In the genomic region with DNA sequence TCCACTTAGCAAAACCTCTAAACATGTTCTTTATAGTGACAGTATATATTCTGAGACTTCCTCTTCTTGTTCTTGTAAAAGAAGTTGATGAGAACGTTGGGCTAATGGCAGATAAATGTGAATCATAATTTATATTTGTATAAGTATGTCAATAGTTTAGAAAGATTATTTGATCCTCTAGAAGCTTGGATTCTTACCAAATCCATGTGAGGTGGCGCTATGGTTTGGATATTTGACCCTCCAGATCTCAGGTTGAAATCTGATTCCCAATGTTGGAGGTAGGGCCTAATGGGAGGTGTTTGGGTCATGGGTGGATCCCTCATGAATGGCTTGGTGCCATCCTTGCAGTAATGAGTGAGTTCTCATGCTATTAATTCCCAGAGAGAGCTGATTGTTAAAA, we compare ENCODE assay signal across 22 cellular contexts. TPM values are rescaled to one million over a fixed set of nuclear protein-coding genes. Genes with fewer than 3 reads are reported as not detected.
"Had no signal": no experiment of that assay in that cellular context is flagged by ENCODE, and none has a peak within 500 bp of the region (broad histone marks: within the 10 kb centered on the region; RNA-seq: fewer than 3 reads in every experiment).

No MANE protein-coding gene starts in this region.

- FAIRE-seq: small intestine had no signal

- DNase-seq: cortex of kidney; dorsolateral prefrontal cortex; effector CD8-positive, alpha-beta T cell; head of caudate nucleus; left colon; mucosa of descending colon; naive thymus-derived CD8-positive, alpha-beta T cell; posterior cingulate gyrus; small intestine; stimulated activated CD4-positive, alpha-beta T cell treated with anti-CD3 and anti-CD28 coated beads, Interleukin-12 subunit alpha, Interleukin-12 subunit beta, amount 100 ng/mL, for 4 hours; stimulated activated naive CD4-positive, alpha-beta T cell; stomach; substantia nigra; transverse colon had no signal

- H3K9me3 ChIP-seq: mucosa of descending colon, neutrophil, stomach, thoracic aorta, transverse colon had no signal

- H3K4me3 ChIP-seq: dorsolateral prefrontal cortex, hepatocyte, mucosa of descending colon, stomach, thoracic aorta, transverse colon had no signal

- H3K4me1 ChIP-seq: stomach, transverse colon had no signal

- H3K27me3 ChIP-seq: dorsolateral prefrontal cortex, hepatocyte, neutrophil, stomach, transverse colon had no signal

- H3K79me2 ChIP-seq: hepatocyte had no signal

- ATAC-seq: left colon; mucosa of descending colon; naive thymus-derived CD8-positive, alpha-beta T cell had no signal

- H3K27ac ChIP-seq: dorsolateral prefrontal cortex, hepatocyte, neutrophil, stomach, thoracic aorta, transverse colon had no signal

- H3K4me2 ChIP-seq: hepatocyte had no signal

- H3K36me3 ChIP-seq: neutrophil, stomach, thoracic aorta, transverse colon had no signal

- H2AFZ ChIP-seq: hepatocyte had no signal

RNA-seq across cellular contexts. Expression of gene SCN1A, which starts 29.8 kb away (rescaled TPM):
- total RNA-seq: kidney epithelial cell; left colon; liver; naive thymus-derived CD8-positive, alpha-beta T cell; pulmonary artery endothelial cell; thoracic aorta; transverse colon; ureter had no signal
- polyA plus RNA-seq: esophagus; hepatocyte; naive thymus-derived CD8-positive, alpha-beta T cell; stomach had no signal
